Comparison of ENCODE assay signal across 8 cellular contexts in the genomic region with DNA sequence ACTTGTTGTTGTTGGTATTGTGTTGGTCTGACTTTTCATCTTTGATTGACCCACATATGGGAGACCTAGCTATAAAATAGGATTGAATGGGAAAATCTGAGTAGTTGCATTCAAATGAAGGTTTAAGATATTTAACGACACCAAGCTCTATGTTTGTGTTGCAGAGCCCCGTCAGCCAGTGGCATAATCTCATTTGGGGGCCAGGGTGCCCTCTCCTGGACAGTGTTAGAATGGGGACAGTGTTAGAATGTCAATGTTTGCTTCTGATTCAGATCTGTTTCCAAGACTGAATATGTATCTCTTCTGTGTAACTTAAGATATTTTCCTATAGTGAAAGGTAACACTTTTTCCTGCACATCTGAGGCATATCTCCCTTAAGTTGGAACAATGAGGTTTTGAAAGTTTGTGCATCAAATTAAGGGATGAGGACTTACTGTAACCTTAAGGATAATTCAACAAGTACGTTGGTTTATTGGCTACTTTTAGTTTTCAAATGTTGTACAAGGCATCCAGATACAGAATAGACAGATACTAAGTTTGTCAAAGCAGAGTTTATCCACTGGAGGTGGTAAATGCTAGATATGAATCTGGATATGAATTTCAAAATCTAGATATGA. TPM values are rescaled to one million over a fixed set of nuclear protein-coding genes. Genes with fewer than 3 reads are reported as not detected.
A peak's percentile ranks its signal among the peaks of the same experiment; 100 is the strongest.
DNase-seq lines count a peak whose midpoint lies in the region; ATAC-seq and TF ChIP-seq lines count a peak whose summit lies in the region.

No MANE protein-coding gene starts in this region.

- in situ Hi-C loops in GM13976 (cut with MboI; ENCODE audit: low sequenced_read_pairs, unreplicated experiment), result loop anchor here (10.0 kb wide), 1 partner anchor 355 kb away; no protein-coding TSS in a partner anchor

- ATAC-seq in body of pancreas, result peak; percentile 74
- ATAC-seq in HG03439 (IDR thresholded peaks at IDR 0.05; ENCODE audit: unreplicated experiment), result no peak

- intact Hi-C loops in body of pancreas (cut with DNase I), result loop anchor here (5.0 kb wide), 1 partner anchor 352 kb away; no protein-coding TSS in a partner anchor

- H3K27ac Mint-ChIP-seq in immature natural killer cell, result no peak overlapping the region

- no peaks in the 10 kb centered on the region for H3K9me3 Mint-ChIP-seq in immature natural killer cell

- 17 to 22% methylated on average over 3 of the region's 3 CpGs for WGBS in body of pancreas, 2 donors

- H3K27me3 ChIP-seq in body of pancreas, result no peaks in the 10 kb centered on the region

- H3K4me1 ChIP-seq in body of pancreas, result no peaks in the 10 kb centered on the region

- TF ChIP-seq CTCF in GM13976 (IDR thresholded peaks at IDR 0.05; ENCODE audit: borderline replicate concordance, control extremely low read depth, extremely low read depth, insufficient read depth, missing control alignments), result peak; percentile 80
- TF ChIP-seq CTCF in body of pancreas (IDR thresholded peaks at IDR 0.05), result peak; percentile 57 to 65 (median 63)

- no peaks in the 10 kb centered on the region for H3K9me3 ChIP-seq in body of pancreas

- DNase-seq in AG08396 (ENCODE audit: low spot score) (peak; percentile 51), GM13976 (ENCODE audit: low spot score) (peak; percentile 43), HS-27A (ENCODE audit: low read depth) (peak; percentile 7), T-helper 9 cell (peak; percentile 11), body of pancreas (peak; percentile 52 to 71 (median 60)), immature natural killer cell (peak; percentile 1 to 28 (median 23))
- DNase-seq in stimulated activated CD4-positive, alpha-beta T cell treated with anti-CD3 and anti-CD28 coated beads, Interleukin-1b, Interleukin-23, amount 100 ng/mL, for 48 hours, result peak; percentile 28

- H3K36me3 ChIP-seq in body of pancreas (replicated peaks in 1 of 2; ENCODE audit: insufficient read depth in 1 of 2, low read depth in 2 of 2), result no peaks in the 10 kb centered on the region

- H3K4me1 Mint-ChIP-seq in immature natural killer cell, result no peaks in the 10 kb centered on the region

- TF ChIP-seq POLR2A in body of pancreas (IDR thresholded peaks at IDR 0.05), result no peak

- no peak overlapping the region for H3K4me3 Mint-ChIP-seq in immature natural killer cell

- H3K4me3 ChIP-seq in body of pancreas, result no peak overlapping the region

- H3K27ac ChIP-seq in body of pancreas, result no peak overlapping the region

- H3K36me3 Mint-ChIP-seq in immature natural killer cell, result no peaks in the 10 kb centered on the region

- H3K27me3 Mint-ChIP-seq in immature natural killer cell (ENCODE audit: low read depth in 3 of 3), result peaks cover 4 to 12% (median 8%) of the 10 kb centered on the region in 3 donors

RNA-seq across cellular contexts. Expression of gene OR52M1, which starts 5.3 kb away (rescaled TPM):
- not detected for total RNA-seq in body of pancreas
- polyA plus RNA-seq in immature natural killer cell, result not detected

RNA-seq across cellular contexts. Expression of gene OR52I2, which starts 41.8 kb away (rescaled TPM):
- not detected for total RNA-seq in body of pancreas
- polyA plus RNA-seq in immature natural killer cell, result not detected

RNA-seq across cellular contexts. Expression of gene OR52I1, which starts 54.1 kb away (rescaled TPM):
- total RNA-seq in body of pancreas, result not detected
- under 1 TPM in 1 of 3 donors, not detected in 2; 0.24 TPM for polyA plus RNA-seq in immature natural killer cell

RNA-seq across cellular contexts. Expression of gene OR52K1, which starts 57.3 kb away (rescaled TPM):
- total RNA-seq in body of pancreas, result not detected
- not detected for polyA plus RNA-seq in immature natural killer cell

Comparison
In these comparisons a context has a peak if more than half of its experiments do, and no peak if none do; other contexts are left out.
1. DNase-seq: peak in every context shown above with its lines; median percentile 60 in body of pancreas; 51 in AG08396; 43 in GM13976; 28 in stimulated activated CD4-positive, alpha-beta T cell treated with anti-CD3 and anti-CD28 coated beads, Interleukin-1b, Interleukin-23, amount 100 ng/mL, for 48 hours; 23 in immature natural killer cell; 11 in T-helper 9 cell; 7 in HS-27A.